ENCODE assay signal across 16 cellular contexts in genomic region chr11:27646051-27646818, GRCh38. TPM values are rescaled to one million over a fixed set of nuclear protein-coding genes. Genes with fewer than 3 reads are reported as not detected.
"Had no signal": no experiment of that assay in that cellular context is flagged by ENCODE, and none has a peak within 500 bp of the region (broad histone marks: within the 10 kb centered on the region; RNA-seq: fewer than 3 reads in every experiment).

No MANE protein-coding gene starts in this region.

- H3K4me1 ChIP-seq: parathyroid adenoma had no signal

- H3K4me3 ChIP-seq: esophagus squamous epithelium, smooth muscle cell had no signal

- ATAC-seq: activated CD8-positive, alpha-beta T cell treated with anti-CD3 and anti-CD28 coated beads, Interleukin-2, amount 10 ng/mL, durations not matched to agents 7 days and 5 days; stimulated activated naive B cell treated with anti-CD40 and anti-IgM and Interleukin-4, amounts not matched to agents 10 μg/mL and 1 μg/mL and 100 μg/mL, for 72 hours had no signal

- H3K79me2 ChIP-seq: parathyroid adenoma had no signal

- H3K27ac ChIP-seq: esophagus squamous epithelium, parathyroid adenoma, VCaP had no signal

- H3K27me3 Mint-ChIP-seq: dendritic cell treated with granulocyte-macrophage colony-stimulating factor and Interleukin-4, amounts not matched to agents 40 ng/mL and 50 ng/mL, for 4 days; naive B cell; stimulated activated naive B cell treated with anti-CD40 and anti-IgM and Interleukin-4, amounts not matched to agents 10 μg/mL and 1 μg/mL and 100 μg/mL, for 72 hours; type B pancreatic cell had no signal

- H3K9ac ChIP-seq: parathyroid adenoma had no signal

- H3K4me1 Mint-ChIP-seq: naive B cell; stimulated activated naive B cell treated with anti-CD40 and anti-IgM and Interleukin-4, amounts not matched to agents 10 μg/mL and 1 μg/mL and 100 μg/mL, for 72 hours had no signal

- FAIRE-seq: islet of Langerhans had no signal

- H3K4me2 ChIP-seq: smooth muscle cell had no signal

- DNase-seq: activated CD4-positive, alpha-beta T cell treated with anti-CD3 and anti-CD28 coated beads for 4 hours; activated CD8-positive, alpha-beta memory T cell treated with anti-CD3 and anti-CD28 coated beads, Interleukin-2, amount 50 U/mL, for 48 hours; activated CD8-positive, alpha-beta T cell treated with anti-CD3 and anti-CD28 coated beads, Interleukin-2, amount 10 ng/mL, durations not matched to agents 7 days and 5 days; activated naive CD4-positive, alpha-beta T cell treated with anti-CD3 and anti-CD28 coated beads for 36 hours; esophagus squamous epithelium; foreskin fibroblast; naive B cell; retina; stimulated activated naive B cell treated with anti-CD40 and anti-IgM and Interleukin-4, amounts not matched to agents 10 μg/mL and 1 μg/mL and 100 μg/mL, for 72 hours; substantia nigra had no signal

- H2AFZ ChIP-seq: parathyroid adenoma had no signal

- H3K9me3 Mint-ChIP-seq: activated naive CD4-positive, alpha-beta T cell treated with anti-CD3 and anti-CD28 coated beads for 36 hours; dendritic cell treated with granulocyte-macrophage colony-stimulating factor and Interleukin-4, amounts not matched to agents 40 ng/mL and 50 ng/mL, for 4 days; stimulated activated naive B cell treated with anti-CD40 and anti-IgM and Interleukin-4, amounts not matched to agents 10 μg/mL and 1 μg/mL and 100 μg/mL, for 72 hours; type B pancreatic cell had no signal

- H3K4me3 Mint-ChIP-seq: activated CD8-positive, alpha-beta T cell treated with anti-CD3 and anti-CD28 coated beads, Interleukin-2, amount 10 ng/mL, durations not matched to agents 7 days and 5 days; activated naive CD4-positive, alpha-beta T cell treated with anti-CD3 and anti-CD28 coated beads for 36 hours; dendritic cell treated with granulocyte-macrophage colony-stimulating factor and Interleukin-4, amounts not matched to agents 40 ng/mL and 50 ng/mL, for 4 days; naive B cell; stimulated activated naive B cell treated with anti-CD40 and anti-IgM and Interleukin-4, amounts not matched to agents 10 μg/mL and 1 μg/mL and 100 μg/mL, for 72 hours; type B pancreatic cell had no signal

- H3K36me3 ChIP-seq: esophagus squamous epithelium had no signal

- H3K9me3 ChIP-seq: esophagus squamous epithelium had no signal

- H3K27me3 ChIP-seq: esophagus squamous epithelium had no signal

- H3K36me3 Mint-ChIP-seq: stimulated activated naive B cell treated with anti-CD40 and anti-IgM and Interleukin-4, amounts not matched to agents 10 μg/mL and 1 μg/mL and 100 μg/mL, for 72 hours; type B pancreatic cell had no signal

- H3K27ac Mint-ChIP-seq: activated CD8-positive, alpha-beta T cell treated with anti-CD3 and anti-CD28 coated beads, Interleukin-2, amount 10 ng/mL, durations not matched to agents 7 days and 5 days; activated naive CD4-positive, alpha-beta T cell treated with anti-CD3 and anti-CD28 coated beads for 36 hours; dendritic cell treated with granulocyte-macrophage colony-stimulating factor and Interleukin-4, amounts not matched to agents 40 ng/mL and 50 ng/mL, for 4 days; naive B cell; stimulated activated naive B cell treated with anti-CD40 and anti-IgM and Interleukin-4, amounts not matched to agents 10 μg/mL and 1 μg/mL and 100 μg/mL, for 72 hours; type B pancreatic cell had no signal

RNA-seq across cellular contexts. Expression of gene BDNF, which starts 54.0 kb away (rescaled TPM):
- total RNA-seq: activated CD8-positive, alpha-beta T cell treated with anti-CD3 and anti-CD28 coated beads, Interleukin-2, amount 10 ng/mL, durations not matched to agents 7 days and 5 days; activated naive CD4-positive, alpha-beta T cell treated with anti-CD3 and anti-CD28 coated beads for 36 hours had no signal
